Comparison of ENCODE assay signal across 8 cellular contexts in genomic region chr3:23865595-23866396, GRCh38. TPM values are rescaled to one million over a fixed set of nuclear protein-coding genes. Genes with fewer than 3 reads are reported as not detected.
DNase-seq lines count a peak whose midpoint lies in the region; ATAC-seq and TF ChIP-seq lines count a peak whose summit lies in the region.

No MANE protein-coding gene starts in this region.

- H3K27me3 Mint-ChIP-seq in chondrocyte (ENCODE audit: low read depth): no peaks in the 10 kb centered on the region

- no peaks in the 10 kb centered on the region for H3K9me3 ChIP-seq in OCI-LY1 (ENCODE audit: low read length)
- no peaks in the 10 kb centered on the region for H3K9me3 ChIP-seq in skeletal muscle tissue (ENCODE audit: control insufficient read depth in 3 of 3, low read length in 3 of 3)

- intact Hi-C loops in left cardiac atrium (cut with DNase I): no loop called here

- H3K4me3 ChIP-seq in OCI-LY1 (ENCODE audit: low read depth, low read length, poor library complexity, severe bottlenecking) (no peak overlapping the region), skeletal muscle tissue (ENCODE audit: low read length in 3 of 3) (peak overlapping the region in 2 of 3 donors; percentile 16 to 49), coronary artery (no peak overlapping the region)

- peaks cover 5% of the 10 kb centered on the region for H3K36me3 Mint-ChIP-seq in chondrocyte (ENCODE audit: low read depth)

- H3K9ac ChIP-seq in OCI-LY1 (ENCODE audit: low read length) (no peak overlapping the region), skeletal muscle tissue (ENCODE audit: low read depth in 1 of 3, low read length in 3 of 3) (peak overlapping the region in 2 of 3 donors; percentile 19 to 30)

- H3K27ac Mint-ChIP-seq in chondrocyte (ENCODE audit: unreplicated experiment): no peak overlapping the region

- H3K9me2 ChIP-seq in OCI-LY1 (ENCODE audit: low read depth, low read length): no peaks in the 10 kb centered on the region

- H3F3A ChIP-seq in OCI-LY1 (ENCODE audit: insufficient read depth, low read length): no peaks in the 10 kb centered on the region

- H4K20me1 ChIP-seq in OCI-LY1 (ENCODE audit: insufficient read depth, low read length): no peaks in the 10 kb centered on the region

- H3K4me1 ChIP-seq in OCI-LY1 (ENCODE audit: insufficient read depth, low read length, severe bottlenecking) (peaks cover 35% of the 10 kb centered on the region), skeletal muscle tissue (ENCODE audit: control insufficient read depth in 3 of 3, insufficient read depth in 3 of 3, low read length in 3 of 3) (peaks cover 30 to 44% (median 32%) of the 10 kb centered on the region in 3 donors)

- no peaks in the 10 kb centered on the region for H3K36me3 ChIP-seq in OCI-LY1 (ENCODE audit: insufficient read depth, low read length)
- no peaks in the 10 kb centered on the region for H3K36me3 ChIP-seq in skeletal muscle tissue (ENCODE audit: control insufficient read depth in 3 of 3, insufficient read depth in 3 of 3, low read length in 3 of 3)

- no peak overlapping the region for H2AFZ ChIP-seq in OCI-LY1 (ENCODE audit: low read length)

- no peak for TF ChIP-seq CTCF in OCI-LY1 (IDR thresholded peaks at IDR 0.05; ENCODE audit: low read length)
- no peak for TF ChIP-seq CTCF in chondrocyte (IDR thresholded peaks at IDR 0.05)
- TF ChIP-seq CTCF in coronary artery (IDR thresholded peaks at IDR 0.05): no peak

- peak; percentile 95 for ATAC-seq in GM18873 (IDR thresholded peaks at IDR 0.05; ENCODE audit: low FRiP score, unreplicated experiment)
- peak; percentile 88 for ATAC-seq in HG02840 (IDR thresholded peaks at IDR 0.05; ENCODE audit: low FRiP score, unreplicated experiment)
- ATAC-seq in left cardiac atrium: peak; percentile 48 to 61

- H3K4me1 Mint-ChIP-seq in chondrocyte (ENCODE audit: low read depth): peaks cover 44% of the 10 kb centered on the region

- H3K9me3 Mint-ChIP-seq in chondrocyte (ENCODE audit: low read depth): no peaks in the 10 kb centered on the region

- no peak overlapping the region; the same call in 1 of the 2 replicates for H3K4me2 ChIP-seq in OCI-LY1 (ENCODE audit: low read length)

- H3K27ac ChIP-seq in OCI-LY1 (ENCODE audit: low read depth, low read length, poor library complexity, severe bottlenecking): peak overlapping the region; percentile 36
- H3K27ac ChIP-seq in skeletal muscle tissue (ENCODE audit: low read depth, low read length): peak overlapping the region; percentile 34
- peak overlapping the region in 1 of 2 donors; percentile 14 for H3K27ac ChIP-seq in coronary artery

- no peak overlapping the region for H3K4me3 Mint-ChIP-seq in chondrocyte (ENCODE audit: unreplicated experiment)

- H3K79me2 ChIP-seq in OCI-LY1 (ENCODE audit: insufficient read depth, low read length): peaks cover 13% of the 10 kb centered on the region

- DNase-seq in left cardiac atrium: no peak
- no peak for DNase-seq in chondrocyte (ENCODE audit: low spot score)
- DNase-seq in coronary artery (ENCODE audit: low spot score): no peak
- no peak for DNase-seq in stimulated activated CD4-positive, alpha-beta T cell treated with anti-CD3 and anti-CD28 coated beads, Interleukin-1b, Interleukin-23, amount 100 ng/mL, for 48 hours

- H3K27me3 ChIP-seq in OCI-LY1 (ENCODE audit: insufficient read depth, low read length) (no peaks in the 10 kb centered on the region), skeletal muscle tissue (ENCODE audit: control insufficient read depth in 3 of 3, insufficient read depth in 3 of 3, low read length in 3 of 3) (no peaks in the 10 kb centered on the region)

RNA-seq across cellular contexts. Expression of gene NKIRAS1, which starts 51.0 kb away (rescaled TPM):
- total RNA-seq in left cardiac atrium (10 to 100 TPM; 12.9 to 15.4 TPM), skeletal muscle tissue (17.2 TPM), chondrocyte (13.2 to 15.5 TPM (median 13.6 TPM) in 3 replicates)

RNA-seq across cellular contexts. Expression of gene RPL15, which starts 51.1 kb away (rescaled TPM):
- total RNA-seq in left cardiac atrium (1,000 to 10,000 TPM; 1,012 to 1,091 TPM), skeletal muscle tissue (3,028 TPM), chondrocyte (1,295 to 1,411 TPM (median 1,362 TPM) in 3 replicates)

Comparison
In these comparisons a context has a peak if more than half of its experiments do, and no peak if none do; other contexts are left out.
1. H3K4me3 ChIP-seq: peak in skeletal muscle tissue (2 of 3); none in OCI-LY1 (single experiment) and coronary artery (single experiment).
2. Peak in every context shown above with its lines, with median percentiles within 50 percentile points of each other: ATAC-seq.